ENCODE assay signal across 8 cellular contexts in genomic region chrX:31038585-31039326, GRCh38. TPM values are rescaled to one million over a fixed set of nuclear protein-coding genes. Genes with fewer than 3 reads are reported as not detected.
DNase-seq lines count a peak whose midpoint lies in the region; ATAC-seq lines count a peak whose summit lies in the region.

No MANE protein-coding gene starts in this region.

- ATAC-seq in GM19468 (IDR thresholded peaks at IDR 0.05; ENCODE audit: extremely low read depth, unreplicated experiment): peak; percentile 26
- ATAC-seq in left cardiac atrium: peak; percentile 53 to 55

- H3K36me3 Mint-ChIP-seq in activated CD4-positive, alpha-beta memory T cell treated with anti-CD3 and anti-CD28 coated beads, Interleukin-2, amount 10 ng/mL, durations not matched to agents 7 days and 5 days (ENCODE audit: low read depth): no peaks in the 10 kb centered on the region

- intact Hi-C loops in left cardiac atrium (cut with DNase I): loop anchor here in 1 of 2 donors (5.0 kb wide), 1 partner anchor 619 kb away; no protein-coding TSS in a partner anchor

- POLR2A ChIA-PET in activated CD4-positive, alpha-beta memory T cell treated with anti-CD3 and anti-CD28 coated beads, Interleukin-2, amount 10 ng/mL, durations not matched to agents 7 days and 5 days (lab: Charles Lee): no interaction called here

- peaks cover 2% of the 10 kb centered on the region for H3K27me3 Mint-ChIP-seq in activated CD4-positive, alpha-beta memory T cell treated with anti-CD3 and anti-CD28 coated beads, Interleukin-2, amount 10 ng/mL, durations not matched to agents 7 days and 5 days

- CTCF ChIA-PET in activated CD4-positive, alpha-beta memory T cell treated with anti-CD3 and anti-CD28 coated beads, Interleukin-2, amount 10 ng/mL, durations not matched to agents 7 days and 5 days (lab: Charles Lee): interaction anchor here (0.6 to 2.4 kb wide), 9 partner anchors 13 to 620 kb away, joined by 3 to 6 read pairs (median 3); no protein-coding TSS in a partner anchor

- no peak overlapping the region for H3K27ac Mint-ChIP-seq in activated CD4-positive, alpha-beta memory T cell treated with anti-CD3 and anti-CD28 coated beads, Interleukin-2, amount 10 ng/mL, durations not matched to agents 7 days and 5 days

- H3K9me3 Mint-ChIP-seq in activated CD4-positive, alpha-beta memory T cell treated with anti-CD3 and anti-CD28 coated beads, Interleukin-2, amount 10 ng/mL, durations not matched to agents 7 days and 5 days: no peaks in the 10 kb centered on the region

- peaks cover 7% of the 10 kb centered on the region for H3K4me1 Mint-ChIP-seq in activated CD4-positive, alpha-beta memory T cell treated with anti-CD3 and anti-CD28 coated beads, Interleukin-2, amount 10 ng/mL, durations not matched to agents 7 days and 5 days

- DNase-seq in NCI-H524 (lab: John Stamatoyannopoulos, UW) (peak; percentile 9 to 28), NCI-H524 treated with DMSO at 0.1 percent for 48 hours (lab: John Stamatoyannopoulos, UW) (no peak), HT-29 (ENCODE audit: low spot score) (peak; percentile 5), left cardiac atrium (peak; percentile 24), NCI-H1048 (lab: John Stamatoyannopoulos, UW) (no peak)
- peak; percentile 16 for DNase-seq in activated CD4-positive, alpha-beta memory T cell treated with anti-CD3 and anti-CD28 coated beads, Interleukin-2, amount 10 ng/mL, durations not matched to agents 7 days and 5 days
- DNase-seq in stimulated activated CD4-positive, alpha-beta T cell treated with anti-CD3 and anti-CD28 coated beads, TNF-alpha, amount 100 ng/mL, for 48 hours (ENCODE audit: low read depth in 3 of 3): peak in 2 of 3 donors; percentile 0 to 5

- no peak overlapping the region for H3K4me3 Mint-ChIP-seq in activated CD4-positive, alpha-beta memory T cell treated with anti-CD3 and anti-CD28 coated beads, Interleukin-2, amount 10 ng/mL, durations not matched to agents 7 days and 5 days

RNA-seq across cellular contexts. Expression of gene FTHL17, which starts 33.1 kb away (rescaled TPM):
- total RNA-seq in HT-29 (2014; rRNA removed; shearing (Covaris generic)): not detected in 2 replicates
- total RNA-seq in activated CD4-positive, alpha-beta memory T cell treated with anti-CD3 and anti-CD28 coated beads, Interleukin-2, amount 10 ng/mL, durations not matched to agents 7 days and 5 days: not detected
- total RNA-seq in left cardiac atrium: not detected

Comparison
In these comparisons a context has a peak if more than half of its experiments do, and no peak if none do; other contexts are left out.
1. DNase-seq: peak in NCI-H524 (2 of 2), HT-29 (single experiment), activated CD4-positive, alpha-beta memory T cell treated with anti-CD3 and anti-CD28 coated beads, Interleukin-2, amount 10 ng/mL, durations not matched to agents 7 days and 5 days (single experiment), left cardiac atrium (single experiment) and stimulated activated CD4-positive, alpha-beta T cell treated with anti-CD3 and anti-CD28 coated beads, TNF-alpha, amount 100 ng/mL, for 48 hours (2 of 3); none in NCI-H524 treated with DMSO at 0.1 percent for 48 hours (single experiment) and NCI-H1048 (single experiment).